ENCODE assay signal across 18 cellular contexts in genomic region chr5:81080809-81081460, GRCh38.
"Had no signal": no experiment of that assay in that cellular context is flagged by ENCODE, and none has a peak within 500 bp of the region (broad histone marks: within the 10 kb centered on the region; RNA-seq: fewer than 3 reads in every experiment).

No MANE protein-coding gene starts in this region.

- H3K4me1 ChIP-seq: colonic mucosa, gastroesophageal sphincter, spleen, tibial nerve had no signal

- H3K27ac ChIP-seq: colonic mucosa, gastroesophageal sphincter, spleen had no signal

- H3K27me3 ChIP-seq: colonic mucosa, gastroesophageal sphincter, spleen, tibial nerve had no signal

- H3K4me3 ChIP-seq: colonic mucosa, gastroesophageal sphincter, lung, spleen, tibial nerve had no signal

- H3K9me3 Mint-ChIP-seq: activated B cell treated with CpG ODN at 0.5 μM for 24 hours; natural killer cell treated with Interleukin-12 subunit alpha and Interleukin-12 subunit beta and Interleukin-15 and Interleukin-18, amount 100 ng/mL, for 72 hours had no signal

- H3K27me3 Mint-ChIP-seq: activated CD4-positive, alpha-beta memory T cell treated with anti-CD3 and anti-CD28 coated beads, Interleukin-2, amount 10 ng/mL, durations not matched to agents 7 days and 5 days; activated CD8-positive, alpha-beta memory T cell treated with anti-CD3 and anti-CD28 coated beads, Interleukin-2, amount 10 ng/mL, durations not matched to agents 7 days and 5 days; activated naive CD8-positive, alpha-beta T cell treated with anti-CD3 and anti-CD28 coated beads for 36 hours; T-cell had no signal

- H3K4me1 Mint-ChIP-seq: activated B cell treated with CpG ODN at 0.5 μM for 24 hours; activated CD4-positive, alpha-beta memory T cell treated with anti-CD3 and anti-CD28 coated beads, Interleukin-2, amount 10 ng/mL, durations not matched to agents 7 days and 5 days; activated CD8-positive, alpha-beta memory T cell treated with anti-CD3 and anti-CD28 coated beads, Interleukin-2, amount 10 ng/mL, durations not matched to agents 7 days and 5 days; mesothelial cell of epicardium; stimulated activated naive B cell treated with anti-CD40 and anti-IgM and Interleukin-4, amounts not matched to agents 10 μg/mL and 1 μg/mL and 100 μg/mL, for 72 hours had no signal

- ATAC-seq: activated CD8-positive, alpha-beta memory T cell treated with anti-CD3 and anti-CD28 coated beads, Interleukin-2, amount 10 ng/mL, durations not matched to agents 7 days and 5 days; gastroesophageal sphincter; left colon; natural killer cell treated with Interleukin-12 subunit alpha and Interleukin-12 subunit beta and Interleukin-15 and Interleukin-18, amount 100 ng/mL, for 72 hours; SK-N-SH treated with all-trans-retinoic acid at 6 μM for 48 hours; stimulated activated naive B cell treated with anti-CD40 and anti-IgM and Interleukin-4, amounts not matched to agents 10 μg/mL and 1 μg/mL and 100 μg/mL, for 72 hours; T-cell had no signal

- H3K9me3 ChIP-seq: colonic mucosa had no signal

- H3K36me3 Mint-ChIP-seq: natural killer cell treated with Interleukin-12 subunit alpha and Interleukin-12 subunit beta and Interleukin-15 and Interleukin-18, amount 100 ng/mL, for 72 hours; stimulated activated naive B cell treated with anti-CD40 and anti-IgM and Interleukin-4, amounts not matched to agents 10 μg/mL and 1 μg/mL and 100 μg/mL, for 72 hours had no signal

- H3K4me3 Mint-ChIP-seq: activated B cell treated with CpG ODN at 0.5 μM for 24 hours; activated CD4-positive, alpha-beta memory T cell treated with anti-CD3 and anti-CD28 coated beads, Interleukin-2, amount 10 ng/mL, durations not matched to agents 7 days and 5 days; activated CD8-positive, alpha-beta memory T cell treated with anti-CD3 and anti-CD28 coated beads, Interleukin-2, amount 10 ng/mL, durations not matched to agents 7 days and 5 days; activated naive CD8-positive, alpha-beta T cell treated with anti-CD3 and anti-CD28 coated beads for 36 hours; mesothelial cell of epicardium; natural killer cell treated with Interleukin-12 subunit alpha and Interleukin-12 subunit beta and Interleukin-15 and Interleukin-18, amount 100 ng/mL, for 72 hours; stimulated activated naive B cell treated with anti-CD40 and anti-IgM and Interleukin-4, amounts not matched to agents 10 μg/mL and 1 μg/mL and 100 μg/mL, for 72 hours; T-cell had no signal

- H3K36me3 ChIP-seq: colonic mucosa, gastroesophageal sphincter had no signal

- DNase-seq: activated B cell treated with CpG ODN at 0.5 μM for 24 hours; activated CD4-positive, alpha-beta memory T cell treated with anti-CD3 and anti-CD28 coated beads, Interleukin-2, amount 10 ng/mL, durations not matched to agents 7 days and 5 days; activated CD4-positive, alpha-beta T cell treated with anti-CD3 and anti-CD28 coated beads for 4 hours; activated CD8-positive, alpha-beta memory T cell treated with anti-CD3 and anti-CD28 coated beads, Interleukin-2, amount 10 ng/mL, durations not matched to agents 7 days and 5 days; activated naive CD4-positive, alpha-beta T cell; activated naive CD8-positive, alpha-beta T cell treated with anti-CD3 and anti-CD28 coated beads for 36 hours; amniotic stem cell; colonic mucosa; left colon; spleen; stimulated activated naive B cell treated with anti-CD40 and anti-IgM and Interleukin-4, amounts not matched to agents 10 μg/mL and 1 μg/mL and 100 μg/mL, for 72 hours; T-cell had no signal

- H3K27ac Mint-ChIP-seq: activated B cell treated with CpG ODN at 0.5 μM for 24 hours; activated CD4-positive, alpha-beta memory T cell treated with anti-CD3 and anti-CD28 coated beads, Interleukin-2, amount 10 ng/mL, durations not matched to agents 7 days and 5 days; activated CD8-positive, alpha-beta memory T cell treated with anti-CD3 and anti-CD28 coated beads, Interleukin-2, amount 10 ng/mL, durations not matched to agents 7 days and 5 days; activated naive CD8-positive, alpha-beta T cell treated with anti-CD3 and anti-CD28 coated beads for 36 hours; mesothelial cell of epicardium; natural killer cell treated with Interleukin-12 subunit alpha and Interleukin-12 subunit beta and Interleukin-15 and Interleukin-18, amount 100 ng/mL, for 72 hours; stimulated activated naive B cell treated with anti-CD40 and anti-IgM and Interleukin-4, amounts not matched to agents 10 μg/mL and 1 μg/mL and 100 μg/mL, for 72 hours; T-cell had no signal
